In the genomic region with DNA sequence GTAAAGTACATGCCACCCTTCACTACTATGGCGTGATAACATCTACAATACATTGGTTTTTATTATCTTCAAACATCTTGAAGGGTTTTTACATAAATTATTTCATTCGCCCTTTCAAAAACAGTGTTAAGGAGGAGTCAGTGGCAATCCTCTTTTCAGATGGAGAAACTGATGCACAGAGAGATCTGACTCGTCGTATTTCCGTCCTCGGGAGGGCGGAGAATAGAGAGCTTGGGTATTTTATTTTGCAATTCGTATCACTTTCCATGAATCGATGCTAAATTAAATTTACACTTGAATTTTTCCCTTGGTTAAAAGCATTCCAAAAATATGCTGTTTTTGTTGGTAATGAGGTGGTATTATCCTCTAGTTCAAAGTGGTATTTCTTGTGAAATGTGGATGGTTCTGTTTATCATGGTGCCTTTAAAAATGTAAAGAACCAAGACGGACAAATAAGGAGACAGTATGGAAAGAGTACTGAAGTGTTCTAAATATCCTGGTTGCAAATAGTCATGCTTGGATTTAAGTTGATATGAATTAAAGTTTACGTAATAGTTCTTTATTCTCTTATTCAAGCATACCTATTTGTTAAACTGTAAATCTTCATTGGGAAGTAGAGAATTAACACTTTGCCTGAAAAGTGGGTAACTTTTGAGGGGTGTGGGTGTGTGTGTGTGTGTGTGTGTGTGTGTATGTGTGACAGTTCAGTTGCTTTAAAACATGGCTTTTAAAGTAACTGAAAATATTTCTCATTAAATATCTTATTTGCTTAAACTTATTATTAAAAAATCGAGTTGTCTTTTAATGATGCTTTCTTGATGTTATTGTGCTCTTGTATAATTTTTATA, we compare ENCODE assay signal across 15 cellular contexts. TPM values are rescaled to one million over a fixed set of nuclear protein-coding genes. Genes with fewer than 3 reads are reported as not detected.
DNase-seq lines count a peak whose midpoint lies in the region; ATAC-seq and TF ChIP-seq lines count a peak whose summit lies in the region.
"Had no signal": no experiment of that assay in that cellular context is flagged by ENCODE, and none has a peak within 500 bp of the region (broad histone marks: within the 10 kb centered on the region; RNA-seq: fewer than 3 reads in every experiment).

No MANE protein-coding gene starts in this region.

- H4K20me1 ChIP-seq in OCI-LY1 (ENCODE audit: insufficient read depth, low read length): no peaks in the 10 kb centered on the region

- POLR2A ChIA-PET in activated CD4-positive, alpha-beta T cell treated with anti-CD3 and anti-CD28 coated beads for 36 hours (lab: Charles Lee): no interaction called here
- POLR2A ChIA-PET in CD4-positive, alpha-beta T cell (lab: Charles Lee): no interaction called here

- H3K4me3 ChIP-seq in OCI-LY1 (ENCODE audit: low read depth, low read length, poor library complexity, severe bottlenecking) (no peak overlapping the region), skeletal muscle satellite cell (ENCODE audit: low read length) (peak overlapping the region; percentile 36), right atrium auricular region (no peak overlapping the region)
- H3K4me3 ChIP-seq: SJSA1 had no signal

- CTCF ChIA-PET in activated CD4-positive, alpha-beta T cell treated with anti-CD3 and anti-CD28 coated beads for 36 hours (lab: Charles Lee): interaction anchor here (1.7 kb wide), 1 partner anchor 20 kb away, joined by 10 read pairs; no protein-coding TSS in a partner anchor
- CTCF ChIA-PET in CD4-positive, alpha-beta T cell (lab: Charles Lee): no interaction called here

- H3K9me3 Mint-ChIP-seq in activated CD4-positive, alpha-beta T cell treated with anti-CD3 and anti-CD28 coated beads for 36 hours (ENCODE audit: low read depth): no peaks in the 10 kb centered on the region
- H3K9me3 Mint-ChIP-seq in endothelial cell (ENCODE audit: unreplicated experiment): no peaks in the 10 kb centered on the region
- no peaks in the 10 kb centered on the region for H3K9me3 Mint-ChIP-seq in CD4-positive, alpha-beta T cell

- no peak overlapping the region for H2AFZ ChIP-seq in OCI-LY1 (ENCODE audit: low read length)

- H3K27me3 Mint-ChIP-seq in activated CD4-positive, alpha-beta T cell treated with anti-CD3 and anti-CD28 coated beads for 36 hours: peaks cover 5% of the 10 kb centered on the region
- H3K27me3 Mint-ChIP-seq in endothelial cell (ENCODE audit: unreplicated experiment): peaks cover 13% of the 10 kb centered on the region
- no peaks in the 10 kb centered on the region for H3K27me3 Mint-ChIP-seq in CD4-positive, alpha-beta T cell
- H3K27me3 Mint-ChIP-seq: activated CD8-positive, alpha-beta memory T cell treated with anti-CD3 and anti-CD28 coated beads, Interleukin-2, amount 10 ng/mL, durations not matched to agents 7 days and 5 days had no signal

- H3K27ac ChIP-seq in OCI-LY1 (ENCODE audit: low read depth, low read length, poor library complexity, severe bottlenecking) (no peak overlapping the region), right atrium auricular region (no peak overlapping the region)
- no peak overlapping the region for H3K27ac ChIP-seq in CD4-positive, alpha-beta T cell (ENCODE audit: low read depth, low read length)
- H3K27ac ChIP-seq: SJSA1 had no signal

- H3F3A ChIP-seq in OCI-LY1 (ENCODE audit: insufficient read depth, low read length): no peaks in the 10 kb centered on the region

- no peak overlapping the region for H3K27ac Mint-ChIP-seq in activated CD4-positive, alpha-beta T cell treated with anti-CD3 and anti-CD28 coated beads for 36 hours
- H3K27ac Mint-ChIP-seq in endothelial cell (ENCODE audit: unreplicated experiment): peak overlapping the region; percentile 44
- H3K27ac Mint-ChIP-seq in CD4-positive, alpha-beta T cell: no peak overlapping the region
- H3K27ac Mint-ChIP-seq: activated CD8-positive, alpha-beta memory T cell treated with anti-CD3 and anti-CD28 coated beads, Interleukin-2, amount 10 ng/mL, durations not matched to agents 7 days and 5 days had no signal

- DNase-seq in activated CD4-positive, alpha-beta T cell treated with anti-CD3 and anti-CD28 coated beads for 36 hours: peak; percentile 23
- no peak for DNase-seq in activated CD4-positive, alpha-beta T cell treated with anti-CD3 and anti-CD28 coated beads for 1 hour
- DNase-seq in endothelial cell (ENCODE audit: low spot score) (no peak), T-helper 1 cell (no peak), right atrium auricular region (ENCODE audit: low spot score) (no peak)
- DNase-seq in CD4-positive, alpha-beta T cell: no peak
- DNase-seq: 8988T; activated CD8-positive, alpha-beta memory T cell treated with anti-CD3 and anti-CD28 coated beads, Interleukin-2, amount 10 ng/mL, durations not matched to agents 7 days and 5 days; activated naive CD4-positive, alpha-beta T cell treated with Interleukin-2 at 50 U/mL for 16 hours; CD4-positive, CD25-positive, alpha-beta regulatory T cell; central memory CD4-positive, alpha-beta T cell; NCI-H1092 treated with DMSO at 0.1 percent for 48 hours had no signal

- H3K36me3 Mint-ChIP-seq in activated CD4-positive, alpha-beta T cell treated with anti-CD3 and anti-CD28 coated beads for 36 hours (ENCODE audit: low read depth): no peaks in the 10 kb centered on the region
- H3K36me3 Mint-ChIP-seq in endothelial cell (ENCODE audit: low read depth, unreplicated experiment): peaks cover 14% of the 10 kb centered on the region
- H3K36me3 Mint-ChIP-seq in CD4-positive, alpha-beta T cell (ENCODE audit: low read depth): no peaks in the 10 kb centered on the region
- H3K36me3 Mint-ChIP-seq: CD4-positive, CD25-positive, alpha-beta regulatory T cell had no signal

- no peak overlapping the region for H3K4me3 Mint-ChIP-seq in activated CD4-positive, alpha-beta T cell treated with anti-CD3 and anti-CD28 coated beads for 36 hours
- H3K4me3 Mint-ChIP-seq in endothelial cell (ENCODE audit: unreplicated experiment): peak overlapping the region; percentile 86
- no peak overlapping the region for H3K4me3 Mint-ChIP-seq in CD4-positive, alpha-beta T cell
- H3K4me3 Mint-ChIP-seq: activated CD8-positive, alpha-beta memory T cell treated with anti-CD3 and anti-CD28 coated beads, Interleukin-2, amount 10 ng/mL, durations not matched to agents 7 days and 5 days had no signal

- peaks cover 60% of the 10 kb centered on the region for H3K4me1 ChIP-seq in OCI-LY1 (ENCODE audit: insufficient read depth, low read length, severe bottlenecking)
- H3K4me1 ChIP-seq in skeletal muscle satellite cell (ENCODE audit: control insufficient read depth, insufficient read depth, low read length): peaks cover 22% of the 10 kb centered on the region
- H3K4me1 ChIP-seq in right atrium auricular region: peaks cover 0 to 36% of the 10 kb centered on the region in 2 donors

- peaks cover 37% of the 10 kb centered on the region for H3K4me1 Mint-ChIP-seq in activated CD4-positive, alpha-beta T cell treated with anti-CD3 and anti-CD28 coated beads for 36 hours
- peaks cover 48% of the 10 kb centered on the region for H3K4me1 Mint-ChIP-seq in endothelial cell (ENCODE audit: unreplicated experiment)
- H3K4me1 Mint-ChIP-seq in CD4-positive, alpha-beta T cell (ENCODE audit: low read depth): peaks cover 22% of the 10 kb centered on the region

- H3K4me2 ChIP-seq in OCI-LY1 (ENCODE audit: low read length) (peak overlapping the region; percentile 25; the same call in 1 of the 2 replicates), skeletal muscle satellite cell (ENCODE audit: low read length) (peak overlapping the region; percentile 92)

- H3K9me3 ChIP-seq in OCI-LY1 (ENCODE audit: low read length) (no peaks in the 10 kb centered on the region), skeletal muscle satellite cell (replicated peaks; ENCODE audit: low read length) (no peaks in the 10 kb centered on the region), right atrium auricular region (no peaks in the 10 kb centered on the region)
- H3K9me3 ChIP-seq in CD4-positive, alpha-beta T cell (ENCODE audit: control insufficient read depth, low read length): no peaks in the 10 kb centered on the region
- H3K9me3 ChIP-seq: SJSA1 had no signal

- TF ChIP-seq CTCF in OCI-LY1 (IDR thresholded peaks at IDR 0.05; ENCODE audit: low read length) (no peak), endothelial cell (IDR thresholded peaks at IDR 0.05; ENCODE audit: unreplicated experiment) (no peak), right atrium auricular region (IDR thresholded peaks at IDR 0.05) (no peak)
- no peak for TF ChIP-seq CTCF in CD4-positive, alpha-beta T cell (IDR thresholded peaks at IDR 0.05)

- peaks cover 13% of the 10 kb centered on the region for H3K79me2 ChIP-seq in OCI-LY1 (ENCODE audit: insufficient read depth, low read length)

- no peaks in the 10 kb centered on the region for H3K36me3 ChIP-seq in OCI-LY1 (ENCODE audit: insufficient read depth, low read length)
- no peaks in the 10 kb centered on the region for H3K36me3 ChIP-seq in skeletal muscle satellite cell (ENCODE audit: insufficient read depth, low read length)
- H3K36me3 ChIP-seq in right atrium auricular region: no peaks in the 10 kb centered on the region

- H3K9me2 ChIP-seq in OCI-LY1 (ENCODE audit: low read depth, low read length): no peaks in the 10 kb centered on the region

- no peak for ATAC-seq in activated CD4-positive, alpha-beta T cell treated with anti-CD3 and anti-CD28 coated beads for 36 hours
- ATAC-seq in CD4-positive, alpha-beta T cell (ENCODE audit: poor library complexity): no peak
- ATAC-seq: activated CD8-positive, alpha-beta memory T cell treated with anti-CD3 and anti-CD28 coated beads, Interleukin-2, amount 10 ng/mL, durations not matched to agents 7 days and 5 days had no signal

- no peak overlapping the region for H3K9ac ChIP-seq in OCI-LY1 (ENCODE audit: low read length)
- peak overlapping the region; percentile 41 for H3K9ac ChIP-seq in skeletal muscle satellite cell (ENCODE audit: low read depth, low read length)

- H3K27me3 ChIP-seq in OCI-LY1 (ENCODE audit: insufficient read depth, low read length) (no peaks in the 10 kb centered on the region), skeletal muscle satellite cell (ENCODE audit: control insufficient read depth, insufficient read depth, low read length) (no peaks in the 10 kb centered on the region), right atrium auricular region (no peaks in the 10 kb centered on the region)
- H3K27me3 ChIP-seq in CD4-positive, alpha-beta T cell (ENCODE audit: control insufficient read depth, insufficient read depth, low read length): no peaks in the 10 kb centered on the region
- H3K27me3 ChIP-seq: SJSA1 had no signal

- intact Hi-C loops in activated CD4-positive, alpha-beta T cell treated with anti-CD3 and anti-CD28 coated beads for 36 hours (cut with DNase I, micrococcal nuclease): no loop called here
- intact Hi-C loops in CD4-positive, alpha-beta T cell (cut with DNase I, micrococcal nuclease): no loop called here

RNA-seq across cellular contexts. Expression of a gene that starts 5.6 kb away (rescaled TPM):
- 1 to 10 TPM; 6.8 to 8.5 TPM for total RNA-seq in activated CD4-positive, alpha-beta T cell treated with anti-CD3 and anti-CD28 coated beads for 36 hours
- 47.3 TPM for total RNA-seq in endothelial cell (ENCODE audit: unreplicated experiment)
- 4.3 and 4.4 TPM in 2 replicates for total RNA-seq in skeletal muscle satellite cell (2012; rRNA removed)
- total RNA-seq in CD4-positive, alpha-beta T cell: 1 to 10 TPM; 6.8 to 7.1 TPM
- 1 to 10 TPM; 4.6 to 5.9 TPM for total RNA-seq in right atrium auricular region
